Comparison of ENCODE assay signal across 22 cellular contexts in the genomic region with DNA sequence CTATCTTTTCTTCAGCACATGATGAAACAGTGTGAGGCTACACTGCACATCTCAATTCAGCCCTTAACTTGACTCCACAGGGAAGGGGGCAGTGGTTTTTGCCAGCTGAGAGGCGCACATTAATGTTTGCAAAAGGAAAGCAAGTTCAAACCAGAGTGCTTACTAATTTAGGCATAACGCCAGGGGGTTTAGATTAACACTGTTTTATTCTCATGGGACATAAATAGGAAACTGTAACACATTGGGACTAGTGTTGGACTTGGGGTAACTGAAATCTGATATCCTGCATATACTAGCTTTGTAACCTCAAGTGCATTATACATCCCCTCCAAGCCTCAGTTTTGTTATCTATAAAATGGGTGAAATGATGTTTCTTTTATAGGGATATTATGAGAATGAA.
A peak's percentile ranks its signal among the peaks of the same experiment; 100 is the strongest.
DNase-seq lines count a peak whose midpoint lies in the region; TF ChIP-seq lines count a peak whose summit lies in the region.
"Had no signal": no experiment of that assay in that cellular context is flagged by ENCODE, and none has a peak within 500 bp of the region (broad histone marks: within the 10 kb centered on the region; RNA-seq: fewer than 3 reads in every experiment).

No MANE protein-coding gene starts in this region.

- H3K4me2 ChIP-seq in mammary epithelial cell (ENCODE audit: insufficient read depth, low read depth, low read length), result no peak overlapping the region
- H3K4me2 ChIP-seq: smooth muscle cell had no signal

- H4K20me1 ChIP-seq in mammary epithelial cell (ENCODE audit: insufficient read depth, low read length), result no peaks in the 10 kb centered on the region

- no peak overlapping the region for H3K27ac ChIP-seq in mammary epithelial cell (ENCODE audit: insufficient read depth, low read depth, low read length)
- H3K27ac ChIP-seq: esophagus squamous epithelium, neutrophil had no signal

- peaks cover 0 to 2% (median 0%) of the 10 kb centered on the region in 3 donors for H3K27me3 Mint-ChIP-seq in CD14-positive monocyte (ENCODE audit: low read depth in 3 of 3)
- H3K27me3 Mint-ChIP-seq: activated T-cell treated with anti-CD3 and anti-CD28 coated beads, Interleukin-2, amount 50 U/mL, for 24 hours had no signal

- intact Hi-C loops in mammary epithelial cell (cut with micrococcal nuclease) (no loop called here), CD14-positive monocyte (cut with micrococcal nuclease) (no loop called here), posterior vena cava (cut with DNase I) (no loop called here)

- in situ Hi-C loops in mammary epithelial cell (cut with MboI; ENCODE audit: low sequenced_read_pairs in 2 of 2), result no loop called here

- peak; percentile 10 for DNase-seq in NCI-H2029 (lab: John Stamatoyannopoulos, UW)
- no peak for DNase-seq in NCI-H2029 treated with DMSO at 0.1 percent for 48 hours (lab: John Stamatoyannopoulos, UW)
- DNase-seq in NCI-H2171 (lab: John Stamatoyannopoulos, UW), result peak; percentile 4
- peak; percentile 67 for DNase-seq in mammary epithelial cell
- peak; percentile 49 for DNase-seq in renal cortical epithelial cell (ENCODE audit: low read depth)
- DNase-seq in stimulated activated CD4-positive, alpha-beta T cell treated with anti-CD3 and anti-CD28 coated beads, Interleukin-4, amount 100 ng/mL, for 24 hours, result no peak
- DNase-seq in CD14-positive monocyte (ENCODE audit: low spot score), result no peak
- no peak for DNase-seq in posterior vena cava (ENCODE audit: low spot score)
- DNase-seq: activated naive CD4-positive, alpha-beta T cell; activated T-cell treated with anti-CD3 and anti-CD28 coated beads, Interleukin-2, amount 50 U/mL, for 24 hours; Caco-2; effector CD8-positive, alpha-beta T cell; esophagus squamous epithelium; glutamatergic neuron; kidney glomerular epithelial cell; NCI-H1092; stimulated activated CD4-positive, alpha-beta T cell treated with anti-CD3 and anti-CD28 coated beads, Interleukin-2, amount 100 ng/mL, for 48 hours; stimulated activated naive CD4-positive, alpha-beta T cell; T1000 had no signal

- TF ChIP-seq CTCF in mammary epithelial cell (conservative IDR thresholded peaks at IDR 0.05 in 1 of 2, IDR thresholded peaks at IDR 0.05 in 1 of 2; ENCODE audit: extremely low read depth in 1 of 2, insufficient read depth in 1 of 2, low read depth in 1 of 2, low read length in 2 of 2) (no peak), CD14-positive monocyte (IDR thresholded peaks at IDR 0.05) (no peak)

- no peak overlapping the region for H3K27ac Mint-ChIP-seq in CD14-positive monocyte
- H3K27ac Mint-ChIP-seq: activated T-cell treated with anti-CD3 and anti-CD28 coated beads, Interleukin-2, amount 50 U/mL, for 24 hours; B cell had no signal

- H2AFZ ChIP-seq in mammary epithelial cell (ENCODE audit: low read depth, low read length), result no peak overlapping the region

- H3K4me3 Mint-ChIP-seq in CD14-positive monocyte, result no peak overlapping the region
- H3K4me3 Mint-ChIP-seq: activated T-cell treated with anti-CD3 and anti-CD28 coated beads, Interleukin-2, amount 50 U/mL, for 24 hours; B cell had no signal

- 57% methylated on average over 2 of the region's 2 CpGs for WGBS in mammary epithelial cell (ENCODE audit: low coverage, missing lambda C conversion rate)

- H3K4me1 Mint-ChIP-seq in CD14-positive monocyte, result peaks cover 3% of the 10 kb centered on the region
- H3K4me1 Mint-ChIP-seq: B cell had no signal

- no peak overlapping the region for H3K4me3 ChIP-seq in mammary epithelial cell (replicated peaks in 1 of 3; ENCODE audit: insufficient read depth in 1 of 3, low read depth in 2 of 3, low read length in 3 of 3)
- H3K4me3 ChIP-seq: esophagus squamous epithelium, smooth muscle cell had no signal

- no TSS peak for BruUV-seq in mammary epithelial cell (replicated peaks; lab: Mats Ljungman, UMichigan)

- no peaks in the 10 kb centered on the region for H3K27me3 ChIP-seq in mammary epithelial cell (ENCODE audit: insufficient read depth, low read length)
- H3K27me3 ChIP-seq: esophagus squamous epithelium, neutrophil had no signal

- peaks cover 23% of the 10 kb centered on the region for H3K4me1 ChIP-seq in mammary epithelial cell (ENCODE audit: insufficient read depth, low read length)
- H3K4me1 ChIP-seq: Caco-2, esophagus squamous epithelium had no signal

- dilution Hi-C loops in mammary epithelial cell (cut with HindIII; ENCODE audit: low sequenced_read_pairs), result no loop called here

- H3K36me3 ChIP-seq in mammary epithelial cell (ENCODE audit: insufficient read depth, low read length), result no peaks in the 10 kb centered on the region
- H3K36me3 ChIP-seq: esophagus squamous epithelium, neutrophil had no signal

- H3K9me3 Mint-ChIP-seq in CD14-positive monocyte, result peaks cover 0 to 4% (median 0%) of the 10 kb centered on the region in 7 donors
- H3K9me3 Mint-ChIP-seq: activated T-cell treated with anti-CD3 and anti-CD28 coated beads, Interleukin-2, amount 50 U/mL, for 24 hours had no signal

- no peak overlapping the region for H3K9ac ChIP-seq in mammary epithelial cell (ENCODE audit: insufficient read depth, low read length)

- no peaks in the 10 kb centered on the region for H3K36me3 Mint-ChIP-seq in CD14-positive monocyte

- CTCF ChIA-PET in mammary epithelial cell (lab: Charles Lee; ENCODE audit: low non-redundant PET), result no interaction called here

- no peaks in the 10 kb centered on the region for H3K9me3 ChIP-seq in mammary epithelial cell (replicated peaks; ENCODE audit: insufficient read depth, low read length)
- H3K9me3 ChIP-seq: Caco-2, esophagus squamous epithelium, neutrophil had no signal

- H3K79me2 ChIP-seq in mammary epithelial cell (ENCODE audit: insufficient read depth, low read length), result no peaks in the 10 kb centered on the region

Comparison
In these comparisons a context has a peak if more than half of its experiments do, and no peak if none do; other contexts are left out.
1. DNase-seq: peak in NCI-H2029 (single experiment), NCI-H2171 (single experiment), mammary epithelial cell (single experiment) and renal cortical epithelial cell (single experiment); none in NCI-H2029 treated with DMSO at 0.1 percent for 48 hours (single experiment), stimulated activated CD4-positive, alpha-beta T cell treated with anti-CD3 and anti-CD28 coated beads, Interleukin-4, amount 100 ng/mL, for 24 hours (single experiment), CD14-positive monocyte (single experiment) and posterior vena cava (single experiment).